Comparison of ENCODE assay signal across 1 cellular context in the genomic region with DNA sequence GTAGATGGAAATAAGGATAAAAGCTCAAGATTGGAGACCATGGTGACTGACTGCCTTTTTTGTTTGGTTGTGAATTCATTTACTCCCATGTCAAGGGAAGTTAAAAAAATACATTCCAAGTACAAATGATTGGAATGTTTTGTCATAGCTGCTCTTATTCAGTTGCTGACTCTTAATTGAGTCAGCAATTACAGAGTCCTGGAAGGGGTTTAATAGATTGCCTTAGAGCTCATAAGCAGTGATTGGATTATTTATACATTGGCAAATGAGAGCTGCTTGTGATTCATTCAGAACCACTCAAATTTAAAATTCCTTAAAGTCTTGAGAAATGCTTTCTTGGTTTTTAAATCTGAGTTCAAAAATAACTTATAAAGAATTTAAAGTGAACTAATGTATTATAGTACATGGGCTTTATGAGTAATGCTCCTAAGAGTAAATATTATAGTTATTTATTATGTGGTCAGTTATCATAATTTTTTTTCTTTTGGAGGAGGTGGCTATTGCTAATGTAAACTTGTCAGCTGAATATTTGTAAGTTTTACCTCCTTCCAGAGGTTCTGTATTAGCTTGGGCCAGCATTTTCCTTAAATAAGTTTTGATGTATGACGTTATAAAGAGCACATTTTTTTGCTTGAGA.
TF ChIP-seq lines count a peak whose summit lies in the region.

No MANE protein-coding gene starts in this region.

TF ChIP-seq in H1, 55 proteins besides CTCF, POLR2A, EP300 and RAD21:
- no peak for TF ChIP-seq GTF2F1 (IDR thresholded peaks at IDR 0.05; ENCODE audit: borderline replicate concordance, low read depth, low read length)
- TF ChIP-seq BACH1 (IDR thresholded peaks at IDR 0.05; ENCODE audit: low read length), result peak; percentile 78
